1 cellular context compared by ENCODE assay signal in genomic region chr3:4987374-4988296, GRCh38.
TF ChIP-seq lines count a peak whose summit lies in the region.

No MANE protein-coding gene starts in this region.

TF ChIP-seq in IMR-90, 13 proteins besides CTCF, POLR2A, EP300 and RAD21 (continued from another document):
- no peak for TF ChIP-seq USF2 (IDR thresholded peaks at IDR 0.05; ENCODE audit: low read depth, low read length)
- no peak for TF ChIP-seq CHD1 (IDR thresholded peaks at IDR 0.05; ENCODE audit: low read depth, low read length)
- no peak for TF ChIP-seq MXI1 (IDR thresholded peaks at IDR 0.05; ENCODE audit: borderline replicate concordance, low read depth, low read length)
- TF ChIP-seq BHLHE40 (IDR thresholded peaks at IDR 0.05; ENCODE audit: low read depth, low read length): no peak
- TF ChIP-seq CEBPB (IDR thresholded peaks at IDR 0.05; ENCODE audit: low read depth, low read length): no peak
TF ChIP-seq in IMR-90: peak in this region for 0.
